8 cellular contexts compared by ENCODE assay signal in the genomic region with DNA sequence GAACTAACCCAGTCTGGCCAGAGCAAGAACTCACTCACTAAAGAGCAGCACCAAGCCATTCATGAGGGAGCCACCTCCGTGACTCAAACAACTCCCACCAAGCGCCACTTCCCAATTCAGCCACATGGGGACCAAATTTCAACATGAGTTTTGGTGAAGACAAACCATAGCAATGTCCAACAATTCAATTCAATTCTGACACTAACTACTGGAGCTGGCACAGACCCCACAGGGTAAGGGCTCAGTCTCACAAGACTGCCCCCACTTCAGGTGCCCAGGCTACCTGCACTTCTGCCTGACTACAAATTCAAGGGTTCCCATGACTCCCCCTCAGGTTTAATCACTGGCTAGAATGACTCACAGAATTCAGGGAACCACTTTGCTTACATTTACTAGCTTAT. TPM values are rescaled to one million over a fixed set of nuclear protein-coding genes. Genes with fewer than 3 reads are reported as not detected.
DNase-seq lines count a peak whose midpoint lies in the region; ATAC-seq and TF ChIP-seq lines count a peak whose summit lies in the region.

No MANE protein-coding gene starts in this region.

- DNase-seq in Daoy (ENCODE audit: low read depth), result peak; percentile 47
- DNase-seq in activated T-cell treated with anti-CD3 and anti-CD28 coated beads, Interleukin-2, amount 50 U/mL, for 1 hour, result peak; percentile 47
- DNase-seq in iPS-NIHi7 (ENCODE audit: extremely low spot score), result peak; percentile 49
- peak; percentile 27 for DNase-seq in stimulated activated naive CD4-positive, alpha-beta T cell treated with Interleukin-2 at 50 U/mL for 16 hours (lab: John Stamatoyannopoulos, UW)
- DNase-seq in aorta, result no peak
- no peak for DNase-seq in DMS79 (lab: John Stamatoyannopoulos, UW)

- H3K27ac ChIP-seq in KMS-11, result no peak overlapping the region
- H3K27ac ChIP-seq in aorta (ENCODE audit: low read depth in 1 of 2, low read length in 2 of 2), result no peak overlapping the region

- no peaks in the 10 kb centered on the region for H3K4me1 ChIP-seq in KMS-11 (ENCODE audit: low read depth, poor library complexity, severe bottlenecking)
- no peaks in the 10 kb centered on the region for H3K4me1 ChIP-seq in aorta (ENCODE audit: control insufficient read depth in 1 of 2, insufficient read depth in 2 of 2, low read length in 2 of 2)

- no peaks in the 10 kb centered on the region for H4K20me1 ChIP-seq in KMS-11 (ENCODE audit: insufficient read depth)

- no peaks in the 10 kb centered on the region for H3K79me2 ChIP-seq in KMS-11 (ENCODE audit: insufficient read depth, low read depth)

- intact Hi-C loops in aorta (cut with DNase I), result no loop called here

- ATAC-seq in HG02840 (IDR thresholded peaks at IDR 0.05; ENCODE audit: low FRiP score, unreplicated experiment) (no peak), aorta (ENCODE audit: low FRiP score) (no peak)

- H3K4me3 ChIP-seq in KMS-11 (IDR thresholded peaks at IDR 0.05; ENCODE audit: insufficient read depth, low read depth, low read length), result no peak overlapping the region
- H3K4me3 ChIP-seq in aorta (ENCODE audit: low read length in 2 of 2), result no peak overlapping the region

- 0 out of 2 replicates have a peak, but pooled peaks have one; percentile 36 for TF ChIP-seq CTCF in KMS-11 (conservative IDR thresholded peaks at IDR 0.05; ENCODE audit: low read depth, low read length)

- H3K36me3 ChIP-seq in KMS-11 (ENCODE audit: insufficient read depth) (no peaks in the 10 kb centered on the region), aorta (ENCODE audit: control insufficient read depth in 1 of 2, insufficient read depth in 2 of 2, low read length in 1 of 2) (no peaks in the 10 kb centered on the region)

- no peak overlapping the region for H3K9ac ChIP-seq in KMS-11

- no peak overlapping the region for H2AFZ ChIP-seq in KMS-11 (ENCODE audit: low read depth)

- no peaks in the 10 kb centered on the region for H3K9me3 ChIP-seq in aorta (ENCODE audit: control insufficient read depth, low read length)

- no peak overlapping the region for H3K4me2 ChIP-seq in KMS-11

- 85 to 94% methylated on average over 2 of the region's 2 CpGs for WGBS in aorta, 2 donors

- no peaks in the 10 kb centered on the region for H3K27me3 ChIP-seq in KMS-11 (ENCODE audit: insufficient read depth, low read depth)
- no peaks in the 10 kb centered on the region for H3K27me3 ChIP-seq in aorta (ENCODE audit: control insufficient read depth in 1 of 2, insufficient read depth in 2 of 2, low read length in 1 of 2)

RNA-seq across cellular contexts. Expression of gene RAP1A, which starts 48.8 kb away (rescaled TPM):
- 42.8 and 47.1 TPM in 2 replicates for total RNA-seq in Daoy (2014; rRNA removed; shearing (Covaris generic))
- total RNA-seq in aorta, result 100 to 1,000 TPM; 125 to 174 TPM
- polyA plus RNA-seq in aorta, result 100 to 1,000 TPM; 108 to 318 TPM

Comparison
In these comparisons a context has a peak if more than half of its experiments do, and no peak if none do; other contexts are left out.
1. DNase-seq: peak in Daoy (single experiment), activated T-cell treated with anti-CD3 and anti-CD28 coated beads, Interleukin-2, amount 50 U/mL, for 1 hour (single experiment), iPS-NIHi7 (single experiment) and stimulated activated naive CD4-positive, alpha-beta T cell treated with Interleukin-2 at 50 U/mL for 16 hours (single experiment); none in aorta (0 of 2) and DMS79 (single experiment).